17 cellular contexts compared by ENCODE assay signal in the genomic region with DNA sequence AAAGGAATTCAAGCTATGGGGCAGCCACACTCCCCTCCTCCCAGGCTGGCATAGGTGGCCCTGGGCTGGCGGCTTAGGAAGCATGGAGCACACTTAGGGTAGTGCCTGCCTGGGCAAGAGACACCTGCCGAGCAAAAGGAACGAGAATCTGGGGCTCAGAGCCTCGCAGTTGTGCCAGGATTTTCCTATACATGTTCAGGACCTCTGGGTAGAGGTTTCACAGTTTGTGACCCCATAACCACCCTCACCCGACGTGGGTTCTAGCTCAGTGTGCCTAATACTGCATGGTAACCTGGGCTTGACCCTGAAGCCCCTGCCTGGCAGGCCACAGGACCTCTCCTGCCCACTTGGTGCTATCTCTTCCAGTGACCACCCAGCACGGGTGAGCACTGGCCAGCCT.
A peak's percentile ranks its signal among the peaks of the same experiment; 100 is the strongest.
DNase-seq lines count a peak whose midpoint lies in the region; ATAC-seq, FAIRE-seq and TF ChIP-seq lines count a peak whose summit lies in the region.
"Had no signal": no experiment of that assay in that cellular context is flagged by ENCODE, and none has a peak within 500 bp of the region (broad histone marks: within the 10 kb centered on the region; RNA-seq: fewer than 3 reads in every experiment).

No MANE protein-coding gene starts in this region.

- H4K91ac ChIP-seq in H9 (ENCODE audit: insufficient read length, low read depth, low read length), result no peak overlapping the region

- H4K8ac ChIP-seq in H9 (replicated peaks; ENCODE audit: insufficient read length, low read depth, low read length), result no peak overlapping the region

- H3K4ac ChIP-seq in H9 (ENCODE audit: low read depth, low read length), result no peak overlapping the region

- H3K79me2 ChIP-seq in H9 (ENCODE audit: insufficient read depth, low read length), result no peaks in the 10 kb centered on the region

- POLR2A ChIA-PET in CD8-positive, alpha-beta T cell (lab: Charles Lee), result no interaction called here

- peak; percentile 22 for DNase-seq in H9
- no peak for DNase-seq in HTR-8/SVneo (ENCODE audit: insufficient read length, low spot score)
- peak; percentile 40 for DNase-seq in islet precursor cell
- DNase-seq in progenitor cell of endocrine pancreas (ENCODE audit: low spot score, unreplicated experiment), result no peak
- no peak for DNase-seq in CD8-positive, alpha-beta T cell
- DNase-seq: C1 segment of cervical spinal cord; Caco-2; CD4-positive, alpha-beta memory T cell; DMS153; DND-41; GOT3; HCEC 1CT had no signal

- no CpG with 5 or more reads among the region's 7 CpGs for WGBS in H9 (ENCODE audit: extremely low coverage, insufficient read length, low lambda C conversion rate)

- no peak overlapping the region for H3K18ac ChIP-seq in H9 (ENCODE audit: insufficient read length, low read depth, low read length)

- no peak overlapping the region for H2BK20ac ChIP-seq in H9 (ENCODE audit: low read depth, low read length, poor library complexity, severe bottlenecking)

- H3K36me3 ChIP-seq in CD8-positive, alpha-beta T cell (ENCODE audit: insufficient read depth, low read length), result no peaks in the 10 kb centered on the region

- H3K9me3 Mint-ChIP-seq in H9, result peaks cover 2 to 4% of the 10 kb centered on the region in 2 experiments; a peak in 3 of 5 replicates
- H3K9me3 Mint-ChIP-seq in progenitor cell of endocrine pancreas (ENCODE audit: low read depth), result peaks cover 2% of the 10 kb centered on the region
- H3K9me3 Mint-ChIP-seq in CD8-positive, alpha-beta T cell, result no peaks in the 10 kb centered on the region
- H3K9me3 Mint-ChIP-seq: CD4-positive, alpha-beta memory T cell had no signal

- H3K4me1 Mint-ChIP-seq in H9 (peaks cover 0 to 7% of the 10 kb centered on the region in 2 experiments; a peak in 2 of 4 replicates), progenitor cell of endocrine pancreas (ENCODE audit: low read depth) (no peaks in the 10 kb centered on the region)
- peaks cover 1% of the 10 kb centered on the region for H3K4me1 Mint-ChIP-seq in CD8-positive, alpha-beta T cell (ENCODE audit: low read depth)
- H3K4me1 Mint-ChIP-seq: CD4-positive, alpha-beta memory T cell had no signal

- no peak overlapping the region for H2BK15ac ChIP-seq in H9 (ENCODE audit: low read depth, low read length)

- no peak overlapping the region for H2BK12ac ChIP-seq in H9 (ENCODE audit: insufficient read length, low read depth, low read length)

- no peaks in the 10 kb centered on the region for H3K9me3 ChIP-seq in H9 (ENCODE audit: control insufficient read depth, low read depth, low read length)
- H3K9me3 ChIP-seq in CD8-positive, alpha-beta T cell (ENCODE audit: low read length), result no peaks in the 10 kb centered on the region
- H3K9me3 ChIP-seq: Caco-2 had no signal

- H3K79me1 ChIP-seq in H9 (ENCODE audit: insufficient read depth, low read depth, low read length, poor library complexity, severe bottlenecking), result no peaks in the 10 kb centered on the region

- no peak for ATAC-seq in CD8-positive, alpha-beta T cell
- ATAC-seq in GM21528 (IDR thresholded peaks at IDR 0.05; ENCODE audit: low FRiP score, unreplicated experiment), result no peak
- ATAC-seq: GM12878 had no signal

- no peak overlapping the region for H3K4me3 Mint-ChIP-seq in H9
- no peak overlapping the region for H3K4me3 Mint-ChIP-seq in progenitor cell of endocrine pancreas (ENCODE audit: low read depth)
- H3K4me3 Mint-ChIP-seq in CD8-positive, alpha-beta T cell, result no peak overlapping the region
- H3K4me3 Mint-ChIP-seq: CD4-positive, alpha-beta memory T cell had no signal

- H3T11ph ChIP-seq in H9 (ENCODE audit: low read length), result no peak overlapping the region

- H3K56ac ChIP-seq in H9 (ENCODE audit: insufficient read length, low read depth, low read length), result no peak overlapping the region

- H3K27ac ChIP-seq in H9 (ENCODE audit: insufficient read length, low read depth, low read length), result no peak overlapping the region
- H3K27ac ChIP-seq in CD8-positive, alpha-beta T cell (ENCODE audit: low read depth, low read length), result no peak overlapping the region

- no peak overlapping the region for H2AK5ac ChIP-seq in H9 (ENCODE audit: insufficient read length, low read length)

- H2BK120ac ChIP-seq in H9 (ENCODE audit: low read depth, low read length, poor library complexity, severe bottlenecking), result no peak overlapping the region

- intact Hi-C loops in CD8-positive, alpha-beta T cell (cut with DNase I, micrococcal nuclease), result loop anchor here (1.0 to 5.0 kb wide), 2 partner anchors 37 to 377 kb away; no protein-coding TSS in a partner anchor

- peak; percentile 77 for FAIRE-seq in HTR-8/SVneo (lab: Jason Lieb, UNC)
- FAIRE-seq: G401.6, GM12878, GM19239, H54 had no signal

- CTCF ChIA-PET in CD8-positive, alpha-beta T cell (lab: Charles Lee), result no interaction called here

- TF ChIP-seq CTCF in H9 (conservative IDR thresholded peaks at IDR 0.05) (no peak), progenitor cell of endocrine pancreas (IDR thresholded peaks at IDR 0.05; ENCODE audit: unreplicated experiment) (no peak)
- no peak for TF ChIP-seq CTCF in CD8-positive, alpha-beta T cell (IDR thresholded peaks at IDR 0.05)

- H3K27ac Mint-ChIP-seq in H9 (no peak overlapping the region), progenitor cell of endocrine pancreas (no peak overlapping the region)
- H3K27ac Mint-ChIP-seq in CD8-positive, alpha-beta T cell, result no peak overlapping the region

- no peak overlapping the region for H3K4me2 ChIP-seq in H9 (ENCODE audit: insufficient read depth, insufficient read length, low read length)

- H3K23me2 ChIP-seq in H9 (ENCODE audit: insufficient read length, low read depth, low read length, poor library complexity, severe bottlenecking), result no peaks in the 10 kb centered on the region

- H3K4me1 ChIP-seq in H9 (ENCODE audit: insufficient read depth, low read length), result no peaks in the 10 kb centered on the region
- no peaks in the 10 kb centered on the region for H3K4me1 ChIP-seq in CD8-positive, alpha-beta T cell (ENCODE audit: insufficient read depth, low read length)
- H3K4me1 ChIP-seq: Caco-2 had no signal

- no peak overlapping the region for H3K14ac ChIP-seq in H9 (ENCODE audit: insufficient read depth, low read length)

- no peak overlapping the region for H4K5ac ChIP-seq in H9 (ENCODE audit: insufficient read length, low read depth, low read length)

- no peaks in the 10 kb centered on the region for H3K27me3 ChIP-seq in H9 (ENCODE audit: insufficient read depth, low read length)
- H3K27me3 ChIP-seq in CD8-positive, alpha-beta T cell (ENCODE audit: insufficient read depth, low read length), result no peaks in the 10 kb centered on the region

- no peak overlapping the region for H3K23ac ChIP-seq in H9 (ENCODE audit: insufficient read length, low read depth, low read length)

- H2BK5ac ChIP-seq in H9 (ENCODE audit: insufficient read length, low read length), result no peak overlapping the region

- H3K36me3 Mint-ChIP-seq in H9 (ENCODE audit: insufficient read depth in 1 of 3, low read depth in 3 of 3) (peaks cover 11 to 27% (median 26%) of the 10 kb centered on the region in 3 experiments; a peak in 6 of 7 replicates), progenitor cell of endocrine pancreas (ENCODE audit: insufficient read depth) (peaks cover 36% of the 10 kb centered on the region)
- H3K36me3 Mint-ChIP-seq in CD8-positive, alpha-beta T cell, result peaks cover 35% of the 10 kb centered on the region

- H3K4me3 ChIP-seq in CD8-positive, alpha-beta T cell (ENCODE audit: low read depth, low read length), result no peak overlapping the region
- H3K4me3 ChIP-seq: GM12878 had no signal

- no peak overlapping the region for H2AFZ ChIP-seq in H9 (ENCODE audit: low read length)

- no peak overlapping the region for H3K9ac ChIP-seq in H9 (ENCODE audit: extremely low read depth, insufficient read length, low read length)

- H3K27me3 Mint-ChIP-seq in H9 (ENCODE audit: low read depth), result no peaks in the 10 kb centered on the region; the same call in none of the 2 replicates
- no peaks in the 10 kb centered on the region for H3K27me3 Mint-ChIP-seq in progenitor cell of endocrine pancreas
- no peaks in the 10 kb centered on the region for H3K27me3 Mint-ChIP-seq in CD8-positive, alpha-beta T cell (ENCODE audit: low read depth)
- H3K27me3 Mint-ChIP-seq: CD4-positive, alpha-beta memory T cell had no signal

- H4K20me1 ChIP-seq in H9 (ENCODE audit: control insufficient read depth, insufficient read depth, insufficient read length), result no peaks in the 10 kb centered on the region

Comparison
In these comparisons a context has a peak if more than half of its experiments do, and no peak if none do; other contexts are left out.
1. DNase-seq: peak in H9 (single experiment) and islet precursor cell (single experiment); none in HTR-8/SVneo (single experiment), progenitor cell of endocrine pancreas (single experiment) and CD8-positive, alpha-beta T cell (0 of 7).